16 cellular contexts compared by ENCODE assay signal in the genomic region with DNA sequence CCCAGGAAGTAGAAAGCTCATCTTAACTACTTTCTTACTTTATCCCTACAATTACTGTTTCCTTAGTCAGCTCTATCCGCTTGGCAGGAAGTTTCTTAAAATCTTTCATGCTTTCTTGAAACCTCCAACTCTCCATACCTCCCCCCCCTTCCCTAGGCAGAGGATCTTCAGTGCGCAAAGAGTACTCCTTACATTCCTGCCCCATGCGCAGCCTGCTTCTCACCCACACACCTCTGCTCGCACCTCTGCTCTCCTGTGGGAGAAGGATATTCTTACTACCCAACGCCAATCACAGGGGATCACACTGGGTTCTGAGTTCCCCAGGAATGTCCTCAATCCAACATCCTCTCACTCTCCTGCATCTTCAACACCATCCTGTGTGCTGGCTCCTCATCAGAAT.
"Had no signal": no experiment of that assay in that cellular context is flagged by ENCODE, and none has a peak within 500 bp of the region (broad histone marks: within the 10 kb centered on the region; RNA-seq: fewer than 3 reads in every experiment).

No MANE protein-coding gene starts in this region.

- H3K36me3 ChIP-seq: gastrocnemius medialis, lower lobe of right lung, transverse colon, WERI-Rb-1 had no signal

- FAIRE-seq: bronchial epithelial cell, colon, endothelial cell of umbilical vein had no signal

- H3K4me3 Mint-ChIP-seq: activated CD4-positive, alpha-beta T cell treated with anti-CD3 and anti-CD28 coated beads, Interleukin-2, amount 10 ng/mL, durations not matched to agents 7 days and 5 days; activated naive CD8-positive, alpha-beta T cell treated with anti-CD3 and anti-CD28 coated beads, Interleukin-2, amount 10 ng/mL, durations not matched to agents 7 days and 5 days had no signal

- H3K27ac ChIP-seq: gastrocnemius medialis, lower lobe of right lung, transverse colon, WERI-Rb-1 had no signal

- ATAC-seq: gastrocnemius medialis, lower lobe of right lung, sciatic nerve had no signal

- H3K9me3 ChIP-seq: gastrocnemius medialis, lower lobe of right lung, transverse colon had no signal

- H3K4me3 ChIP-seq: gastrocnemius medialis, lower lobe of right lung, transverse colon had no signal

- DNase-seq: activated CD4-positive, alpha-beta T cell treated with anti-CD3 and anti-CD28 coated beads, Interleukin-2, amount 10 ng/mL, durations not matched to agents 7 days and 5 days; activated gamma-delta T cell; activated naive CD8-positive, alpha-beta T cell treated with anti-CD3 and anti-CD28 coated beads, Interleukin-2, amount 10 ng/mL, durations not matched to agents 7 days and 5 days; anterior cingulate cortex; gastrocnemius medialis; lower lobe of right lung; naive B cell; occipital lobe; stimulated activated naive CD4-positive, alpha-beta T cell; substantia nigra; transverse colon; WERI-Rb-1 had no signal

- H3K36me3 Mint-ChIP-seq: naive B cell had no signal

- H3K27ac Mint-ChIP-seq: activated CD4-positive, alpha-beta T cell treated with anti-CD3 and anti-CD28 coated beads, Interleukin-2, amount 10 ng/mL, durations not matched to agents 7 days and 5 days; activated naive CD8-positive, alpha-beta T cell treated with anti-CD3 and anti-CD28 coated beads, Interleukin-2, amount 10 ng/mL, durations not matched to agents 7 days and 5 days had no signal

- H3K9me3 Mint-ChIP-seq: activated CD4-positive, alpha-beta T cell treated with anti-CD3 and anti-CD28 coated beads, Interleukin-2, amount 10 ng/mL, durations not matched to agents 7 days and 5 days; activated naive CD8-positive, alpha-beta T cell treated with anti-CD3 and anti-CD28 coated beads, Interleukin-2, amount 10 ng/mL, durations not matched to agents 7 days and 5 days; naive B cell had no signal

- H3K27me3 Mint-ChIP-seq: activated CD4-positive, alpha-beta T cell treated with anti-CD3 and anti-CD28 coated beads, Interleukin-2, amount 10 ng/mL, durations not matched to agents 7 days and 5 days; activated naive CD8-positive, alpha-beta T cell treated with anti-CD3 and anti-CD28 coated beads, Interleukin-2, amount 10 ng/mL, durations not matched to agents 7 days and 5 days; naive B cell had no signal

- H3K27me3 ChIP-seq: gastrocnemius medialis, transverse colon had no signal
